ENCODE assay signal across 31 cellular contexts in genomic region chr17:65395924-65396323, GRCh38.
"Had no signal": no experiment of that assay in that cellular context is flagged by ENCODE, and none has a peak within 500 bp of the region (broad histone marks: within the 10 kb centered on the region; RNA-seq: fewer than 3 reads in every experiment).

No MANE protein-coding gene starts in this region.

- H3K36me3 ChIP-seq: brain microvascular endothelial cell, esophagus squamous epithelium, gastroesophageal sphincter, WERI-Rb-1 had no signal

- H3K27ac ChIP-seq: brain microvascular endothelial cell, epithelial cell of prostate, esophagus squamous epithelium, gastroesophageal sphincter, WERI-Rb-1 had no signal

- FAIRE-seq: astrocyte, bronchial epithelial cell, colon, endometrium, endothelial cell of umbilical vein had no signal

- DNase-seq: activated B cell treated with CpG ODN at 0.5 μM for 24 hours; activated CD4-positive, alpha-beta T cell treated with anti-CD3 and anti-CD28 coated beads for 48 hours; activated CD4-positive, alpha-beta T cell treated with anti-CD3 and anti-CD28 coated beads, Interleukin-2, amount 50 U/mL, for 1 hour; activated CD4-positive, alpha-beta T cell treated with anti-CD3 and anti-CD28 coated beads, Interleukin-2, amount 50 U/mL, for 48 hours; activated CD8-positive, alpha-beta memory T cell treated with anti-CD3 and anti-CD28 coated beads for 24 hours; activated CD8-positive, alpha-beta T cell treated with anti-CD3 and anti-CD28 coated beads for 36 hours; activated effector memory CD4-positive, alpha-beta T cell treated with Interleukin-2 at 50 U/mL for 16 hours; activated gamma-delta T cell treated with Interleukin-2 at 50 U/mL for 16 hours; activated naive CD4-positive, alpha-beta T cell treated with anti-CD3 and anti-CD28 coated beads, Interleukin-2, amount 50 U/mL, for 16 hours; activated naive CD4-positive, alpha-beta T cell treated with Interleukin-2 at 50 U/mL for 16 hours; activated T-cell treated with anti-CD3 and anti-CD28 coated beads, Interleukin-2, amount 50 U/mL, for 4 hours; amniotic stem cell; anterior cingulate cortex; brain microvascular endothelial cell; caudate nucleus; cortex of kidney; dermis blood vessel endothelial cell; effector CD4-positive, alpha-beta T cell; esophagus squamous epithelium; foreskin melanocyte; head of caudate nucleus; T-helper 17 cell; T1000; WERI-Rb-1 had no signal

- H3K4me3 ChIP-seq: esophagus squamous epithelium, gastroesophageal sphincter had no signal

- H3K9me3 ChIP-seq: esophagus squamous epithelium had no signal

- H3K27me3 ChIP-seq: brain microvascular endothelial cell, esophagus squamous epithelium, gastroesophageal sphincter had no signal

- H3K4me1 ChIP-seq: esophagus squamous epithelium, gastroesophageal sphincter had no signal
